ENCODE assay signal across 1 cellular context in the genomic region with DNA sequence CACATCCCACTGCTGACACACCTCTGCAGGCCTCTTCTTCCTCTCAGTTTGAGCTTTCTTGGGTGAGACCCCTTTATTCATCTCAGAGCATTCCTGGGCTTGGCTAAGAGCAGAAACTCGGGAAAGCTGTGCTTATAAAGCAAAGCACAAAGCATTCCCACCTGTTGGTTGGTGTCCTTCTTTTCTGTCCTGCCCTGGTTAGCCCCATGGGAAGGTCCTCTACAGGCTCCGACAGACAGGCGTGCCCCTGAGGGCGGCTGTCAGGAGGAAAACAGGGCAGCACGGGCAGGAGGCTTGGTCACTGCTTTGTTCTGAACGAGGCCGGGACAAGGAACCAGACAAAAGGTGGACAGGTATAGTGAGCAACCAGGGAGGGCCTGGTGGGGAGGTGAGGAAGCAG.
TF ChIP-seq lines count a peak whose summit lies in the region.

No MANE protein-coding gene starts in this region.

TF ChIP-seq in HepG2, 621 proteins besides CTCF, POLR2A, EP300 and RAD21:
- TF ChIP-seq ZNF766 (CRISPR knock-in tag; IDR thresholded peaks at IDR 0.05; ENCODE audit: borderline replicate concordance): no peak
- TF ChIP-seq ZNF674 (CRISPR knock-in tag; IDR thresholded peaks at IDR 0.05; ENCODE audit: low read depth): no peak
- no peak for TF ChIP-seq MED8 (CRISPR knock-in tag; IDR thresholded peaks at IDR 0.05; ENCODE audit: insufficient replicate concordance)
TF ChIP-seq in HepG2: peak in this region for 0.
